14 cellular contexts compared by ENCODE assay signal in the genomic region with DNA sequence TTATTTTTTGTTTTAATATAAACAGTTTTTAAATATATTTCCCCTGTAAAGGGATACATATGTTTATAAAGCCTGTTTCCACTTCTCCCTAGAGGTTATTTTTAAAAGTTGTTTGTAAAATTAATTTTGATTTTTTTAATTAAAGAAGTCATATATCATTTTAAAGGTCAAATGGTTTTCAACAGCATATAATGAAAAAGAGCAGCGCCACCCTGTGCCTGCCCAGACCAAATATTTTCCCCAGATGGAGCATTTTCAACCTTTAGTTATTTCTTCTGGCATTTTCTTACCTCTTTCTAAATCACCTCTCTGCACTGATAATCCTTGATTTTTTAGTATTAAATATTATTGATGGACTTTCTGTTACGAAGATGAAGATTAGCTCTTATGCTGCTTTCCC. TPM values are rescaled to one million over a fixed set of nuclear protein-coding genes. Genes with fewer than 3 reads are reported as not detected.
DNase-seq lines count a peak whose midpoint lies in the region; ATAC-seq, FAIRE-seq and TF ChIP-seq lines count a peak whose summit lies in the region.
"Had no signal": no experiment of that assay in that cellular context is flagged by ENCODE, and none has a peak within 500 bp of the region (broad histone marks: within the 10 kb centered on the region; RNA-seq: fewer than 3 reads in every experiment).

No MANE protein-coding gene starts in this region.

- H3K4me3 ChIP-seq in BJ (ENCODE audit: low read depth, low read length) (no peak overlapping the region), WERI-Rb-1 (ENCODE audit: low read depth, low read length) (no peak overlapping the region)

- H4K8ac ChIP-seq in H9 (replicated peaks; ENCODE audit: insufficient read length, low read depth, low read length), result no peak overlapping the region

- H3K27ac Mint-ChIP-seq in H9, result no peak overlapping the region
- no peak overlapping the region for H3K27ac Mint-ChIP-seq in natural killer cell treated with Interleukin-12 subunit alpha and Interleukin-12 subunit beta and Interleukin-15 and Interleukin-18, amount 100 ng/mL, for 72 hours

- H4K5ac ChIP-seq in H9 (ENCODE audit: insufficient read length, low read depth, low read length), result no peak overlapping the region

- peaks cover 6 to 7% of the 10 kb centered on the region in 2 experiments; a peak in 2 of 4 replicates for H3K4me1 Mint-ChIP-seq in H9
- H3K4me1 Mint-ChIP-seq in natural killer cell treated with Interleukin-12 subunit alpha and Interleukin-12 subunit beta and Interleukin-15 and Interleukin-18, amount 100 ng/mL, for 72 hours (ENCODE audit: low read depth in 2 of 2), result no peaks in the 10 kb centered on the region

- H3K9ac ChIP-seq in H9 (ENCODE audit: extremely low read depth, insufficient read length, low read length), result no peak overlapping the region

- H3K9me3 ChIP-seq in H9 (ENCODE audit: control insufficient read depth, low read depth, low read length), result no peaks in the 10 kb centered on the region
- H3K9me3 ChIP-seq in WERI-Rb-1 (ENCODE audit: severe bottlenecking), result no peaks in the 10 kb centered on the region

- H2BK15ac ChIP-seq in H9 (ENCODE audit: low read depth, low read length), result no peak overlapping the region

- H4K20me1 ChIP-seq in H9 (ENCODE audit: control insufficient read depth, insufficient read depth, insufficient read length), result no peaks in the 10 kb centered on the region

- WGBS in H9 (ENCODE audit: extremely low coverage, insufficient read length, low lambda C conversion rate), result no CpG with 5 or more reads among the region's 2 CpGs

- H3K79me1 ChIP-seq in H9 (ENCODE audit: insufficient read depth, low read depth, low read length, poor library complexity, severe bottlenecking), result no peaks in the 10 kb centered on the region

- no peak overlapping the region for H3T11ph ChIP-seq in H9 (ENCODE audit: low read length)

- no peak overlapping the region for H2BK120ac ChIP-seq in H9 (ENCODE audit: low read depth, low read length, poor library complexity, severe bottlenecking)

- H3K36me3 Mint-ChIP-seq in H9 (ENCODE audit: insufficient read depth in 1 of 3, low read depth in 3 of 3), result no peaks in the 10 kb centered on the region
- H3K36me3 Mint-ChIP-seq in natural killer cell treated with Interleukin-12 subunit alpha and Interleukin-12 subunit beta and Interleukin-15 and Interleukin-18, amount 100 ng/mL, for 72 hours, result no peaks in the 10 kb centered on the region

- no peaks in the 10 kb centered on the region; a peak in 1 of 5 replicates for H3K9me3 Mint-ChIP-seq in H9
- H3K9me3 Mint-ChIP-seq in natural killer cell treated with Interleukin-12 subunit alpha and Interleukin-12 subunit beta and Interleukin-15 and Interleukin-18, amount 100 ng/mL, for 72 hours, result no peaks in the 10 kb centered on the region

- H3K4me2 ChIP-seq in H9 (ENCODE audit: insufficient read depth, insufficient read length, low read length), result no peak overlapping the region

- H3K14ac ChIP-seq in H9 (ENCODE audit: insufficient read depth, low read length), result no peak overlapping the region

- FAIRE-seq in frontal cortex (lab: Jason Lieb, UNC), result peak; percentile 26

- H3K27ac ChIP-seq in H9 (ENCODE audit: insufficient read length, low read depth, low read length) (no peak overlapping the region), WERI-Rb-1 (no peak overlapping the region)

- H3K27me3 ChIP-seq in BJ (ENCODE audit: control insufficient read depth, insufficient read depth, low read length), result 0 out of 2 replicates have a peak, but pooled peaks cover under 1% of the 10 kb centered on the region
- peaks cover 4% of the 10 kb centered on the region; the same call in 1 of the 2 replicates for H3K27me3 ChIP-seq in H9 (ENCODE audit: insufficient read depth, low read length)
- no peaks in the 10 kb centered on the region for H3K27me3 ChIP-seq in WERI-Rb-1 (ENCODE audit: insufficient read depth, low read depth, severe bottlenecking)

- H2BK5ac ChIP-seq in H9 (ENCODE audit: insufficient read length, low read length), result no peak overlapping the region

- H3K4ac ChIP-seq in H9 (ENCODE audit: low read depth, low read length), result no peak overlapping the region

- no peak overlapping the region for H2BK20ac ChIP-seq in H9 (ENCODE audit: low read depth, low read length, poor library complexity, severe bottlenecking)

- H3K4me3 Mint-ChIP-seq in H9, result no peak overlapping the region
- no peak overlapping the region for H3K4me3 Mint-ChIP-seq in natural killer cell treated with Interleukin-12 subunit alpha and Interleukin-12 subunit beta and Interleukin-15 and Interleukin-18, amount 100 ng/mL, for 72 hours

- no peaks in the 10 kb centered on the region for H3K4me1 ChIP-seq in H9 (ENCODE audit: insufficient read depth, low read length)

- DNase-seq in BJ (ENCODE audit: low read depth) (no peak), H9 (no peak), WERI-Rb-1 (no peak), frontal cortex (ENCODE audit: low spot score in 2 of 2) (no peak), NCI-H82 (lab: John Stamatoyannopoulos, UW) (no peak), NCI-H82 treated with DMSO at 0.1 percent for 48 hours (lab: John Stamatoyannopoulos, UW; ENCODE audit: unreplicated experiment) (no peak)
- DNase-seq in natural killer cell treated with Interleukin-12 subunit alpha and Interleukin-12 subunit beta and Interleukin-15 and Interleukin-18, amount 100 ng/mL, for 72 hours (ENCODE audit: low spot score), result no peak
- DNase-seq: anterior cingulate cortex; COR-L47; left colon; NCI-H526; stimulated activated CD4-positive, alpha-beta T cell treated with anti-CD3 and anti-CD28 coated beads, Interleukin-4, amount 100 ng/mL, for 4 hours had no signal

- no peak overlapping the region for H3K56ac ChIP-seq in H9 (ENCODE audit: insufficient read length, low read depth, low read length)

- H2BK12ac ChIP-seq in H9 (ENCODE audit: insufficient read length, low read depth, low read length), result no peak overlapping the region

- CTCF ChIA-PET in BJ (lab: Yijun Ruan, JAX), result interaction anchor here (0.6 to 1.4 kb wide), 6 partner anchors 10 to 435 kb away, joined by 3 to 4 read pairs (median 3); no protein-coding TSS in a partner anchor

- no peak overlapping the region for H2AFZ ChIP-seq in H9 (ENCODE audit: low read length)

- no peaks in the 10 kb centered on the region for H3K36me3 ChIP-seq in BJ (ENCODE audit: control insufficient read depth, insufficient read depth, low read length)
- no peaks in the 10 kb centered on the region for H3K36me3 ChIP-seq in WERI-Rb-1

- H3K23ac ChIP-seq in H9 (ENCODE audit: insufficient read length, low read depth, low read length), result no peak overlapping the region

- H3K23me2 ChIP-seq in H9 (ENCODE audit: insufficient read length, low read depth, low read length, poor library complexity, severe bottlenecking), result no peaks in the 10 kb centered on the region

- no peak for ATAC-seq in natural killer cell treated with Interleukin-12 subunit alpha and Interleukin-12 subunit beta and Interleukin-15 and Interleukin-18, amount 100 ng/mL, for 72 hours
- no peak for ATAC-seq in GM19035 (IDR thresholded peaks at IDR 0.05; ENCODE audit: unreplicated experiment)
- ATAC-seq: left colon had no signal

- H2AK5ac ChIP-seq in H9 (ENCODE audit: insufficient read length, low read length), result no peak overlapping the region

- H3K18ac ChIP-seq in H9 (ENCODE audit: insufficient read length, low read depth, low read length), result no peak overlapping the region

- POLR2A ChIA-PET in BJ (lab: Charles Lee), result no interaction called here

- H4K91ac ChIP-seq in H9 (ENCODE audit: insufficient read length, low read depth, low read length), result no peak overlapping the region

- H3K27me3 Mint-ChIP-seq in H9 (ENCODE audit: low read depth), result peaks cover 45% of the 10 kb centered on the region
- H3K27me3 Mint-ChIP-seq in natural killer cell treated with Interleukin-12 subunit alpha and Interleukin-12 subunit beta and Interleukin-15 and Interleukin-18, amount 100 ng/mL, for 72 hours, result peaks cover 34 to 46% of the 10 kb centered on the region in 2 donors

- peak; percentile 40 for TF ChIP-seq CTCF in BJ (IDR thresholded peaks at IDR 0.05; ENCODE audit: insufficient read depth, low read depth, low read length)
- TF ChIP-seq CTCF in H9 (conservative IDR thresholded peaks at IDR 0.05), result peak; percentile 57
- 0 out of 2 replicates have a peak, but pooled peaks have one; percentile 17 for TF ChIP-seq CTCF in WERI-Rb-1 (IDR thresholded peaks at IDR 0.05; ENCODE audit: low read depth, low read length)

- H3K79me2 ChIP-seq in H9 (ENCODE audit: insufficient read depth, low read length), result no peaks in the 10 kb centered on the region

RNA-seq across cellular contexts. Expression of a gene that starts 21.0 kb away (rescaled TPM):
- polyA plus RNA-seq in BJ (2011; rRNA removed), result 4.4 and 6.9 TPM in 2 replicates
- polyA minus RNA-seq in BJ (2011; rRNA and poly(A)+ RNA removed), result 0.26 and 0.71 TPM in 2 replicates
- total RNA-seq in H9 (2021) (not detected in 2 replicates), frontal cortex (2.9 TPM)
- total RNA-seq in natural killer cell treated with Interleukin-12 subunit alpha and Interleukin-12 subunit beta and Interleukin-15 and Interleukin-18, amount 100 ng/mL, for 72 hours, result under 1 TPM in 1 of 2 donors, not detected in 1; 0.24 TPM
- total RNA-seq: T-helper 2 cell treated with Interferon-gamma antibody and Interleukin-4, amounts not matched to agents 100 ng/mL and 5 ng/mL, for 36 hours had no signal
